Comparison of ENCODE assay signal across 15 cellular contexts in the genomic region with DNA sequence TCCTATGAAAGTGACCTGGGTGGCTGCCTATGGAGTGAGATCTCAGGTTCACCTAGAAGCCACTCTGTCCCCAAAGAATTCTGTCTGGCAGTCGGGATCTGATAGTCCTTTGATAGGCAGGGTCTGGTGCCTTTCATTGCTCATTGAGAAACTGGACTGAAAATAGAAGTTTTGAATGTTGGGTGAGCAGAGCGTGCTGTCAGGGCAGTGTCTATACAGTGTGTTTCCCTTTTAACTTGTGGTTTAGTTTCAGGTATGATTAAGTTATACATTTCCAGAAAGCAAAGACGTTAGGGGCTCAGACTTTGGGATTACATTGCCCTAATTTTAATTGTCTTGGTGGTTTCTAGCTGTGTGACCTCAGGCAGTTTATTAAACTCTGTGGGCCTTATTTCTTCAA.
DNase-seq lines count a peak whose midpoint lies in the region; ATAC-seq and TF ChIP-seq lines count a peak whose summit lies in the region.
"Had no signal": no experiment of that assay in that cellular context is flagged by ENCODE, and none has a peak within 500 bp of the region (broad histone marks: within the 10 kb centered on the region; RNA-seq: fewer than 3 reads in every experiment).

No MANE protein-coding gene starts in this region.

- ATAC-seq in GM18519 (IDR thresholded peaks at IDR 0.05; ENCODE audit: low FRiP score, unreplicated experiment) (peak; percentile 85), HG02870 (IDR thresholded peaks at IDR 0.05; ENCODE audit: unreplicated experiment) (peak; percentile 82), HG03442 (IDR thresholded peaks at IDR 0.05; ENCODE audit: unreplicated experiment) (peak; percentile 59)
- ATAC-seq: A549; activated naive CD8-positive, alpha-beta T cell treated with anti-CD3 and anti-CD28 coated beads, Interleukin-2, amount 50 U/mL, for 24 hours had no signal

- H3K4me1 Mint-ChIP-seq in type B pancreatic cell (ENCODE audit: unreplicated experiment): no peaks in the 10 kb centered on the region
- H3K4me1 Mint-ChIP-seq in osteocyte (ENCODE audit: unreplicated experiment): no peaks in the 10 kb centered on the region
- peaks cover 18% of the 10 kb centered on the region for H3K4me1 Mint-ChIP-seq in HFFc6 (ENCODE audit: low read depth)
- H3K4me1 Mint-ChIP-seq: activated naive CD8-positive, alpha-beta T cell treated with anti-CD3 and anti-CD28 coated beads, Interleukin-2, amount 50 U/mL, for 24 hours; IgD-negative memory B cell; mesothelial cell of epicardium had no signal

- DNase-seq in GM20000 (ENCODE audit: low spot score) (peak; percentile 10), type B pancreatic cell (ENCODE audit: extremely low spot score, unreplicated experiment) (no peak), osteocyte (ENCODE audit: extremely low spot score, unreplicated experiment) (no peak), HFFc6 (no peak)
- DNase-seq in stimulated activated naive CD4-positive, alpha-beta T cell (lab: John Stamatoyannopoulos, UW): no peak
- DNase-seq: activated naive CD8-positive, alpha-beta T cell treated with anti-CD3 and anti-CD28 coated beads, Interleukin-2, amount 50 U/mL, for 24 hours; NCI-H2029; nephron progenitor cell had no signal

- H3K4me3 Mint-ChIP-seq in type B pancreatic cell (no peak overlapping the region), osteocyte (ENCODE audit: unreplicated experiment) (no peak overlapping the region), HFFc6 (no peak overlapping the region)
- H3K4me3 Mint-ChIP-seq: activated naive CD8-positive, alpha-beta T cell treated with anti-CD3 and anti-CD28 coated beads, Interleukin-2, amount 50 U/mL, for 24 hours; dendritic cell treated with granulocyte-macrophage colony-stimulating factor and Interleukin-4, amounts not matched to agents 40 ng/mL and 50 ng/mL, for 4 days; IgD-negative memory B cell; mesothelial cell of epicardium; nephron progenitor cell had no signal

- H3K36me3 Mint-ChIP-seq in type B pancreatic cell (no peaks in the 10 kb centered on the region), osteocyte (ENCODE audit: unreplicated experiment) (no peaks in the 10 kb centered on the region), HFFc6 (ENCODE audit: low read depth) (no peaks in the 10 kb centered on the region)
- H3K36me3 Mint-ChIP-seq: IgD-negative memory B cell, mesothelial cell of epicardium had no signal

- H3K27me3 Mint-ChIP-seq in type B pancreatic cell: peaks cover 5% of the 10 kb centered on the region
- H3K27me3 Mint-ChIP-seq in osteocyte (ENCODE audit: unreplicated experiment): peaks cover 11% of the 10 kb centered on the region
- peaks cover 20% of the 10 kb centered on the region for H3K27me3 Mint-ChIP-seq in HFFc6 (ENCODE audit: insufficient read depth)

- no peak overlapping the region for H3K27ac Mint-ChIP-seq in type B pancreatic cell
- no peak overlapping the region for H3K27ac Mint-ChIP-seq in osteocyte (ENCODE audit: unreplicated experiment)
- H3K27ac Mint-ChIP-seq in HFFc6: no peak overlapping the region
- H3K27ac Mint-ChIP-seq: activated naive CD8-positive, alpha-beta T cell treated with anti-CD3 and anti-CD28 coated beads, Interleukin-2, amount 50 U/mL, for 24 hours; dendritic cell treated with granulocyte-macrophage colony-stimulating factor and Interleukin-4, amounts not matched to agents 40 ng/mL and 50 ng/mL, for 4 days; IgD-negative memory B cell; mesothelial cell of epicardium; nephron progenitor cell had no signal

- no peak for TF ChIP-seq CTCF in GM20000 (IDR thresholded peaks at IDR 0.05; ENCODE audit: extremely low read depth, missing control alignments)
- no peak for TF ChIP-seq CTCF in type B pancreatic cell (conservative IDR thresholded peaks at IDR 0.05)
- no peak for TF ChIP-seq CTCF in osteocyte (IDR thresholded peaks at IDR 0.05)
- no peak for TF ChIP-seq CTCF in HFFc6 (IDR thresholded peaks at IDR 0.05)

- H3K9me3 Mint-ChIP-seq in type B pancreatic cell (no peaks in the 10 kb centered on the region), osteocyte (ENCODE audit: unreplicated experiment) (no peaks in the 10 kb centered on the region), HFFc6 (no peaks in the 10 kb centered on the region)
- H3K9me3 Mint-ChIP-seq: activated naive CD8-positive, alpha-beta T cell treated with anti-CD3 and anti-CD28 coated beads, Interleukin-2, amount 50 U/mL, for 24 hours; dendritic cell treated with granulocyte-macrophage colony-stimulating factor and Interleukin-4, amounts not matched to agents 40 ng/mL and 50 ng/mL, for 4 days; mesothelial cell of epicardium; nephron progenitor cell had no signal
